In genomic region chr9:133478851-133479711, GRCh38 we compare ENCODE assay signal across 8 cellular contexts. TPM values are rescaled to one million over a fixed set of nuclear protein-coding genes. Genes with fewer than 3 reads are reported as not detected.
A peak's percentile ranks its signal among the peaks of the same experiment; 100 is the strongest.
DNase-seq lines count a peak whose midpoint lies in the region; ATAC-seq, FAIRE-seq and TF ChIP-seq lines count a peak whose summit lies in the region.

TSS of gene SLC2A6 (minus strand) at chr9:133479099. CDS start at chr9:133479059, 40 bp downstream.

- H3K4me1 ChIP-seq in BLaER1 = peaks cover 55% of the 10 kb centered on the region
- H3K4me1 ChIP-seq in duodenal mucosa (ENCODE audit: control insufficient read depth in 1 of 2, insufficient read depth in 2 of 2, low read length in 2 of 2) = peaks cover 9 to 11% of the 10 kb centered on the region in 2 donors
- peaks cover 0 to 12% (median 0%) of the 10 kb centered on the region in 4 donors for H3K4me1 ChIP-seq in right lobe of liver

- no peak within 1 kb of the TSS for H3K27ac Mint-ChIP-seq in activated CD4-positive, alpha-beta memory T cell treated with anti-CD3 and anti-CD28 coated beads for 36 hours

- intact Hi-C loops in activated CD4-positive, alpha-beta memory T cell treated with anti-CD3 and anti-CD28 coated beads for 36 hours (cut with micrococcal nuclease) = loop anchor here (1.0 to 5.0 kb wide), 2 partner anchors 20 to 62 kb away; partner anchors contain the start of genes CACFD1 and REXO4
- intact Hi-C loops in right lobe of liver (cut with DNase I) = no loop called here

- FAIRE-seq in GM19239 (lab: Jason Lieb, UNC) = peak; percentile 73

- peak within 1 kb of the TSS; percentile 74 for H3K4me3 ChIP-seq in BLaER1
- peak within 1 kb of the TSS; percentile 64 to 67 for H3K4me3 ChIP-seq in duodenal mucosa (ENCODE audit: low read depth in 1 of 2, low read length in 2 of 2)
- H3K4me3 ChIP-seq in right lobe of liver = peak within 1 kb of the TSS; percentile 44 to 53 (median 47)

- TF ChIP-seq CTCF in right lobe of liver (IDR thresholded peaks at IDR 0.05) = no peak

- H3K27ac ChIP-seq in BLaER1 = peak within 1 kb of the TSS; percentile 77
- H3K27ac ChIP-seq in duodenal mucosa (ENCODE audit: low read depth, low read length) = no peak within 1 kb of the TSS
- H3K27ac ChIP-seq in right lobe of liver = peak within 1 kb of the TSS in 2 of 3 donors; percentile 49 to 56

- H3K4me2 ChIP-seq in BLaER1 = peak within 1 kb of the TSS; percentile 99

- WGBS in right lobe of liver (ENCODE audit: insufficient coverage, low coverage, low lambda C conversion rate, missing lambda C conversion rate) = 0% methylated on average over 7 of the region's 84 CpGs

- CTCF ChIA-PET in activated CD4-positive, alpha-beta memory T cell treated with anti-CD3 and anti-CD28 coated beads for 36 hours (lab: Charles Lee) = interaction anchor here (0.8 to 1.4 kb wide), 6 partner anchors 12 to 298 kb away, joined by 3 to 4 read pairs (median 3); partner anchors contain the start of gene CACFD1

- peaks cover 25% of the 10 kb centered on the region for H3K36me3 ChIP-seq in BLaER1
- no peaks in the 10 kb centered on the region for H3K36me3 ChIP-seq in duodenal mucosa (ENCODE audit: control insufficient read depth in 1 of 2, insufficient read depth in 2 of 2, low read length in 2 of 2)
- H3K36me3 ChIP-seq in right lobe of liver = no peaks in the 10 kb centered on the region

- no peaks in the 10 kb centered on the region for H3K36me3 Mint-ChIP-seq in activated CD4-positive, alpha-beta memory T cell treated with anti-CD3 and anti-CD28 coated beads for 36 hours

- ATAC-seq in HG03432 (IDR thresholded peaks at IDR 0.05; ENCODE audit: unreplicated experiment) (peak; percentile 91), right lobe of liver (peak; percentile 94 to 98 (median 96))

- H4K20me1 ChIP-seq in BLaER1 = peaks cover 26% of the 10 kb centered on the region

- H3K9me3 Mint-ChIP-seq in activated CD4-positive, alpha-beta memory T cell treated with anti-CD3 and anti-CD28 coated beads for 36 hours = no peaks in the 10 kb centered on the region

- DNase-seq in GM19239 (ENCODE audit: insufficient read length, low spot score) (peak; percentile 98), NCI-H526 (lab: John Stamatoyannopoulos, UW) (peak; percentile 34 to 86), right lobe of liver (peak; percentile 80 to 89 (median 85))
- DNase-seq in activated CD4-positive, alpha-beta memory T cell treated with anti-CD3 and anti-CD28 coated beads for 36 hours = peak; percentile 86
- peak; percentile 82 for DNase-seq in stimulated activated CD4-positive, alpha-beta T cell treated with anti-CD3 and anti-CD28 coated beads, Interleukin-4, amount 100 ng/mL, for 1 hour

- H3K4me1 Mint-ChIP-seq in activated CD4-positive, alpha-beta memory T cell treated with anti-CD3 and anti-CD28 coated beads for 36 hours (ENCODE audit: low read depth) = peaks cover 5% of the 10 kb centered on the region

- no peaks in the 10 kb centered on the region for H3K27me3 Mint-ChIP-seq in activated CD4-positive, alpha-beta memory T cell treated with anti-CD3 and anti-CD28 coated beads for 36 hours

- H3K4me3 Mint-ChIP-seq in activated CD4-positive, alpha-beta memory T cell treated with anti-CD3 and anti-CD28 coated beads for 36 hours = peak within 1 kb of the TSS; percentile 61

- POLR2A ChIA-PET in activated CD4-positive, alpha-beta memory T cell treated with anti-CD3 and anti-CD28 coated beads for 36 hours (lab: Charles Lee) = interaction anchor here (0.9 to 1.1 kb wide), 2 partner anchors 102 to 105 kb away, joined by 3 read pairs; partner anchors contain the start of gene STKLD1

- peak; percentile 65 for TF ChIP-seq POLR2A in right lobe of liver (IDR thresholded peaks at IDR 0.05)

- H3K9ac ChIP-seq in BLaER1 (peak within 1 kb of the TSS; percentile 77), duodenal mucosa (ENCODE audit: low read depth in 1 of 2, low read length in 2 of 2) (no peak within 1 kb of the TSS)

- H3K9me3 ChIP-seq in BLaER1 = no peaks in the 10 kb centered on the region
- H3K9me3 ChIP-seq in duodenal mucosa (ENCODE audit: control insufficient read depth in 1 of 2, low read length in 2 of 2) = no peaks in the 10 kb centered on the region
- no peaks in the 10 kb centered on the region for H3K9me3 ChIP-seq in right lobe of liver

- H3K27me3 ChIP-seq in BLaER1 = no peaks in the 10 kb centered on the region
- peaks cover 0 to 9% of the 10 kb centered on the region in 2 donors for H3K27me3 ChIP-seq in duodenal mucosa (ENCODE audit: control insufficient read depth in 1 of 2, insufficient read depth in 2 of 2, low read length in 2 of 2)
- H3K27me3 ChIP-seq in right lobe of liver = no peaks in the 10 kb centered on the region

RNA-seq across cellular contexts. Expression of gene SLC2A6, which starts in this region (rescaled TPM):
- total RNA-seq in activated CD4-positive, alpha-beta memory T cell treated with anti-CD3 and anti-CD28 coated beads for 36 hours = 1 to 10 TPM; 2.2 to 2.6 TPM
- 1 to 10 TPM in 5 of 6 experiments, under 1 TPM in 1; 0.88 to 6.8 (median 2.8) TPM for total RNA-seq in right lobe of liver
